ENCODE assay signal across 8 cellular contexts in the genomic region with DNA sequence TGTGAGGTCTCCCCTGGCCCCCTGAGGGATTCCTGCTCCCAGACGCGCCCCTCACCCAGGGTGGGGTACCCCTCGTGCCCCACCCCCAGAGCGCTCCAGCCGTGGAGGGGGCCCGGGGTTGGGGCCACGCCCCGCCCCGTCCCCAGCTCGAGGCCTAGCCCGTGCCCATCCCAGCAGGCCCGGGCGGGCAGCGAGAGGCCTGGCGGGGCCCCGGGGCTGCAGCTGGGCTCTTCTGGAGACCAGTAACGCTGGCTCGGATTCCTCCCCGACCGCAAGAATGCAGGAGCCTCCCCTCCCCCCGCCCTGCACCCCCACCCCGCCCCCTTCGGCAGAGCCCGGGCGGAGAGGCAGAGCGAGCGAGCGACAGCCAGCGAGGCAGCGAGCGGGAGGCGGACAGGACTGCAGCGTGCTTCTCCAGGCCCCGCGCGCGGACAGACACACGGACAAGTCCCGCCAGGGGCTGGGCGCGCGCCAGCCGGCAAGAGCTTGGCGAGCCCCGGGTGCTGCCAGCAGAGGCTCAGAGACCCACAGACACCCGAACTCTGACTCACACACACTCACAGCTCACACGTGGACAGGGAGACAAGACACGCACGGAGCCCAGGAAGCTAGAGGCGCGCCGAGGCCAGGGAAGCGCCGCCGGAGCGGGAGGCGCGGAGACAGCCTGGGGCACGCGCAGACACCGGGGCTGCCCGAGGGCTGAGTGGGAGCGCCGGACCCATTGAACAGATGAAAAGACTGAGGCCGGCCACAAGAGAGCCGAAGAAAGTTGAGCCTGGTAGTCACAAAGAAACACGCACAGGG. TPM values are rescaled to one million over a fixed set of nuclear protein-coding genes. Genes with fewer than 3 reads are reported as not detected.
A peak's percentile ranks its signal among the peaks of the same experiment; 100 is the strongest.
DNase-seq lines count a peak whose midpoint lies in the region; ATAC-seq, FAIRE-seq and TF ChIP-seq lines count a peak whose summit lies in the region.

No MANE protein-coding gene starts in this region.

- peak overlapping the region; percentile 83 for H3K4me2 ChIP-seq in keratinocyte (ENCODE audit: control insufficient read depth, extremely low read depth, insufficient read depth, low read depth, low read length)

- peak overlapping the region; percentile 56 for H3K4me3 ChIP-seq in H7 (ENCODE audit: insufficient read depth, low read depth, low read length)
- H3K4me3 ChIP-seq in keratinocyte (ENCODE audit: control insufficient read depth in 2 of 3, extremely low read depth in 1 of 3, insufficient read depth in 2 of 3, low read depth in 1 of 3, low read length in 3 of 3) = peak overlapping the region; percentile 33 to 62 (median 62)

- TF ChIP-seq CTCF in keratinocyte (optimal IDR thresholded peaks at IDR 0.05 in 1 of 3, IDR thresholded peaks at IDR 0.05 in 1 of 3, conservative IDR thresholded peaks at IDR 0.05 in 1 of 3; ENCODE audit: extremely low read depth in 1 of 3, insufficient read depth in 2 of 3, low read length in 3 of 3) = no peak

- ATAC-seq in GM19324 (IDR thresholded peaks at IDR 0.05; ENCODE audit: low FRiP score, unreplicated experiment) = no peak
- ATAC-seq in HG03159 (IDR thresholded peaks at IDR 0.05; ENCODE audit: unreplicated experiment) = no peak

- H2AFZ ChIP-seq in keratinocyte (ENCODE audit: control insufficient read depth, low read length) = no peak overlapping the region

- H3K27me3 ChIP-seq in H7 (ENCODE audit: control insufficient read depth, insufficient read depth, low read length) (no peaks in the 10 kb centered on the region), keratinocyte (ENCODE audit: control insufficient read depth, extremely low read depth, insufficient read depth, low read length) (no peaks in the 10 kb centered on the region)

- H3K36me3 Mint-ChIP-seq in T-helper 2 cell treated with Interferon-gamma antibody and Interleukin-4, amounts not matched to agents 5 μg/mL and 100 μg/mL, for 36 hours (ENCODE audit: low read depth) = peaks cover 23% of the 10 kb centered on the region

- dilution Hi-C loops in keratinocyte (cut with MboI; ENCODE audit: extremely low pct_ligation_motif_present, low sequenced_read_pairs) = no loop called here

- H3K79me2 ChIP-seq in keratinocyte (ENCODE audit: control insufficient read depth, insufficient read depth, low read length) = peaks cover 54% of the 10 kb centered on the region

- peak overlapping the region; percentile 99 for H3K27ac ChIP-seq in keratinocyte (ENCODE audit: control insufficient read depth, insufficient read depth, low read length)

- peaks cover 46% of the 10 kb centered on the region for H3K4me1 Mint-ChIP-seq in T-helper 2 cell treated with Interferon-gamma antibody and Interleukin-4, amounts not matched to agents 5 μg/mL and 100 μg/mL, for 36 hours (ENCODE audit: low read depth)

- H3K36me3 ChIP-seq in H7 (replicated peaks; ENCODE audit: control insufficient read depth, insufficient read depth, low read length) (peaks cover 16% of the 10 kb centered on the region), keratinocyte (ENCODE audit: control insufficient read depth in 2 of 2, extremely low read depth in 1 of 2, insufficient read depth in 2 of 2, low read length in 2 of 2) (peaks cover 20 to 38% of the 10 kb centered on the region in 2 experiments)

- DNase-seq in H7 = peak; percentile 94
- no peak for DNase-seq in T-helper 2 cell treated with Interferon-gamma antibody and Interleukin-4, amounts not matched to agents 5 μg/mL and 100 μg/mL, for 36 hours (ENCODE audit: low spot score)
- DNase-seq in central memory CD4-positive, alpha-beta T cell = peak; percentile 61
- DNase-seq in keratinocyte (ENCODE audit: low read depth, low spot score) = no peak
- DNase-seq in stimulated activated CD4-positive, alpha-beta T cell treated with anti-CD3 and anti-CD28 coated beads, Interleukin-2, amount 100 ng/mL, for 4 hours (ENCODE audit: low read depth) = peak; percentile 59
- DNase-seq in cortex of kidney (lab: John Stamatoyannopoulos, UW) = no peak

- H3K9me1 ChIP-seq in keratinocyte (ENCODE audit: control insufficient read depth, extremely low read depth, insufficient read depth, low read length) = no peaks in the 10 kb centered on the region

- peaks cover 4% of the 10 kb centered on the region for H4K20me1 ChIP-seq in keratinocyte (ENCODE audit: control insufficient read depth, extremely low read depth, insufficient read depth, low read length)

- peaks cover 78% of the 10 kb centered on the region for H3K4me1 ChIP-seq in keratinocyte (ENCODE audit: control insufficient read depth, extremely low read depth, insufficient read depth, low read length)

- peak overlapping the region; percentile 78 for H3K4me3 Mint-ChIP-seq in T-helper 2 cell treated with Interferon-gamma antibody and Interleukin-4, amounts not matched to agents 5 μg/mL and 100 μg/mL, for 36 hours

- H3K9ac ChIP-seq in keratinocyte (ENCODE audit: control insufficient read depth, extremely low read depth, insufficient read depth, low read length) = peak overlapping the region; percentile 88

- peak overlapping the region; percentile 65 for H3K27ac Mint-ChIP-seq in T-helper 2 cell treated with Interferon-gamma antibody and Interleukin-4, amounts not matched to agents 5 μg/mL and 100 μg/mL, for 36 hours

- H3K9me3 ChIP-seq in keratinocyte (ENCODE audit: control insufficient read depth, low read depth, low read length) = no peaks in the 10 kb centered on the region

- no peaks in the 10 kb centered on the region for H3K27me3 Mint-ChIP-seq in T-helper 2 cell treated with Interferon-gamma antibody and Interleukin-4, amounts not matched to agents 5 μg/mL and 100 μg/mL, for 36 hours (ENCODE audit: low read depth)

- no peak for FAIRE-seq in keratinocyte (lab: Jason Lieb, UNC)

- H3K9me3 Mint-ChIP-seq in T-helper 2 cell treated with Interferon-gamma antibody and Interleukin-4, amounts not matched to agents 5 μg/mL and 100 μg/mL, for 36 hours = no peaks in the 10 kb centered on the region

RNA-seq across cellular contexts. Expression of a gene that starts 15.2 kb away (rescaled TPM):
- 15.8 and 18.5 TPM in 2 replicates for total RNA-seq in H7 (2014; rRNA removed; shearing (Covaris generic))
- 7.7 to 21.3 TPM (median 10.6 TPM) in 3 replicates for polyA plus RNA-seq in keratinocyte
- polyA plus RNA-seq in keratinocyte (2011; ENCODE audit: low read depth) = 34.3 TPM
- polyA plus RNA-seq in keratinocyte (2011; cell fraction: cytosol; rRNA removed) = 11.9 and 23.9 TPM in 2 replicates
- 70.6 and 95.4 TPM in 2 replicates for polyA plus RNA-seq in keratinocyte (2011; cell fraction: nucleus; rRNA removed)
- 55.8 and 88.0 TPM in 2 replicates for polyA plus RNA-seq in keratinocyte (2012; ENCODE audit: low replicate concordance)
- polyA minus RNA-seq in keratinocyte = 12.1 to 134 TPM (median 12.5 TPM) in 3 replicates
- 73.9 TPM for polyA minus RNA-seq in keratinocyte (2011; cell fraction: cytosol; rRNA and poly(A)+ RNA removed)
- polyA minus RNA-seq in keratinocyte (2011; cell fraction: nucleus; rRNA and poly(A)+ RNA removed) = 91.6 and 94.2 TPM in 2 replicates

RNA-seq across cellular contexts. Expression of a gene that starts 26.8 kb away (rescaled TPM):
- 0.04 TPM in 1 of 2 replicates, not detected in the other for total RNA-seq in H7 (2014; rRNA removed; shearing (Covaris generic))
- not detected in 3 replicates for polyA plus RNA-seq in keratinocyte
- polyA plus RNA-seq in keratinocyte (2011; ENCODE audit: low read depth) = not detected
- not detected in 2 replicates for polyA plus RNA-seq in keratinocyte (2011; cell fraction: cytosol; rRNA removed)
- not detected in 2 replicates for polyA plus RNA-seq in keratinocyte (2011; cell fraction: nucleus; rRNA removed)
- polyA plus RNA-seq in keratinocyte (2012; ENCODE audit: low replicate concordance) = 0.04 TPM in 1 of 2 replicates, not detected in the other
- polyA minus RNA-seq in keratinocyte = not detected in 3 replicates
- not detected for polyA minus RNA-seq in keratinocyte (2011; cell fraction: cytosol; rRNA and poly(A)+ RNA removed)
- not detected in 2 replicates for polyA minus RNA-seq in keratinocyte (2011; cell fraction: nucleus; rRNA and poly(A)+ RNA removed)

RNA-seq across cellular contexts. Expression of a gene that starts 45.6 kb away (rescaled TPM):
- 0.21 TPM in 1 of 2 replicates, not detected in the other for total RNA-seq in H7 (2014; rRNA removed; shearing (Covaris generic))
- polyA plus RNA-seq in keratinocyte = 0.13 to 0.25 TPM (median 0.20 TPM) in 3 replicates
- polyA plus RNA-seq in keratinocyte (2011; ENCODE audit: low read depth) = not detected
- 0.44 and 0.55 TPM in 2 replicates for polyA plus RNA-seq in keratinocyte (2011; cell fraction: cytosol; rRNA removed)
- polyA plus RNA-seq in keratinocyte (2011; cell fraction: nucleus; rRNA removed) = 0.17 and 0.50 TPM in 2 replicates
- 0.44 and 0.50 TPM in 2 replicates for polyA plus RNA-seq in keratinocyte (2012; ENCODE audit: low replicate concordance)
- 1.2 TPM in 1 of 3 replicates, not detected in the others for polyA minus RNA-seq in keratinocyte
- not detected for polyA minus RNA-seq in keratinocyte (2011; cell fraction: cytosol; rRNA and poly(A)+ RNA removed)
- not detected in 2 replicates for polyA minus RNA-seq in keratinocyte (2011; cell fraction: nucleus; rRNA and poly(A)+ RNA removed)

Comparison
In these comparisons a context has a peak if more than half of its experiments do, and no peak if none do; other contexts are left out.
1. DNase-seq: peak in H7 (single experiment), central memory CD4-positive, alpha-beta T cell (single experiment) and stimulated activated CD4-positive, alpha-beta T cell treated with anti-CD3 and anti-CD28 coated beads, Interleukin-2, amount 100 ng/mL, for 4 hours (single experiment); none in T-helper 2 cell treated with Interferon-gamma antibody and Interleukin-4, amounts not matched to agents 5 μg/mL and 100 μg/mL, for 36 hours (single experiment), keratinocyte (single experiment) and cortex of kidney (single experiment).